ENCODE assay signal across 6 cellular contexts in genomic region chr12:53495903-53496751, GRCh38. TPM values are rescaled to one million over a fixed set of nuclear protein-coding genes. Genes with fewer than 3 reads are reported as not detected.
A peak's percentile ranks its signal among the peaks of the same experiment; 100 is the strongest.
DNase-seq lines count a peak whose midpoint lies in the region; ATAC-seq lines count a peak whose summit lies in the region.

No MANE protein-coding gene starts in this region.

- H3K4me3 ChIP-seq in naive thymus-derived CD4-positive, alpha-beta T cell (ENCODE audit: low read length) = no peak overlapping the region

- ATAC-seq in naive thymus-derived CD4-positive, alpha-beta T cell = no peak
- no peak for ATAC-seq in HG02588 (IDR thresholded peaks at IDR 0.05; ENCODE audit: unreplicated experiment)
- ATAC-seq in HG03460 (IDR thresholded peaks at IDR 0.05; ENCODE audit: unreplicated experiment) = no peak

- H3K4me3 Mint-ChIP-seq in naive thymus-derived CD4-positive, alpha-beta T cell = peak overlapping the region in 4 of 10 donors; percentile 2 to 56 (median 33)

- DNase-seq in ELF-1 (ENCODE audit: low read depth, low spot score) (peak; percentile 70), NCI-H1694 (lab: John Stamatoyannopoulos, UW) (no peak)
- DNase-seq in naive thymus-derived CD4-positive, alpha-beta T cell = no peak

- H3K9me3 ChIP-seq in naive thymus-derived CD4-positive, alpha-beta T cell (ENCODE audit: control insufficient read depth in 2 of 3, low read length in 3 of 3) = no peaks in the 10 kb centered on the region

- no peaks in the 10 kb centered on the region for H3K36me3 ChIP-seq in naive thymus-derived CD4-positive, alpha-beta T cell (ENCODE audit: control insufficient read depth in 2 of 3, insufficient read depth in 3 of 3, low read length in 3 of 3)

- H3K4me1 Mint-ChIP-seq in naive thymus-derived CD4-positive, alpha-beta T cell = peaks cover 27 to 65% (median 60%) of the 10 kb centered on the region in 7 donors

- intact Hi-C loops in naive thymus-derived CD4-positive, alpha-beta T cell (cut with micrococcal nuclease) = no loop called here

- CTCF ChIA-PET in naive thymus-derived CD4-positive, alpha-beta T cell (lab: Charles Lee) = no interaction called here

- peak overlapping the region in 6 of 9 donors; percentile 4 to 69 (median 59) for H3K27ac Mint-ChIP-seq in naive thymus-derived CD4-positive, alpha-beta T cell

- peak overlapping the region; percentile 33 for H3K27ac ChIP-seq in angular gyrus (ENCODE audit: low read depth, low read length)
- no peak overlapping the region for H3K27ac ChIP-seq in naive thymus-derived CD4-positive, alpha-beta T cell (ENCODE audit: low read depth, low read length)

- POLR2A ChIA-PET in naive thymus-derived CD4-positive, alpha-beta T cell (lab: Charles Lee) = interaction anchor here (0.6 to 1.2 kb wide), 3 partner anchors 13 to 425 kb away, joined by 3 read pairs; partner anchors contain the start of gene PRR13

- H3K4me1 ChIP-seq in naive thymus-derived CD4-positive, alpha-beta T cell (ENCODE audit: control insufficient read depth in 2 of 2, insufficient read depth in 2 of 2, low read length in 2 of 2) = peaks cover 28 to 29% of the 10 kb centered on the region in 2 donors

- peaks cover 0 to 2% (median 0%) of the 10 kb centered on the region in 11 donors for H3K9me3 Mint-ChIP-seq in naive thymus-derived CD4-positive, alpha-beta T cell

- H3K27me3 ChIP-seq in naive thymus-derived CD4-positive, alpha-beta T cell (ENCODE audit: control insufficient read depth in 2 of 2, insufficient read depth in 2 of 2, low read length in 2 of 2) = no peaks in the 10 kb centered on the region

- H3K27me3 Mint-ChIP-seq in naive thymus-derived CD4-positive, alpha-beta T cell = no peaks in the 10 kb centered on the region

- H3K36me3 Mint-ChIP-seq in naive thymus-derived CD4-positive, alpha-beta T cell = peaks cover 0 to 5% (median 0%) of the 10 kb centered on the region in 5 donors

RNA-seq across cellular contexts. Expression of gene MAP3K12, which starts 3.1 kb away (rescaled TPM):
- total RNA-seq in naive thymus-derived CD4-positive, alpha-beta T cell = 10 to 100 TPM; 21.8 to 29.7 (median 23.0) TPM
- 1 to 10 TPM; 4.9 to 6.6 TPM for polyA plus RNA-seq in naive thymus-derived CD4-positive, alpha-beta T cell

RNA-seq across cellular contexts. Expression of gene TARBP2, which starts 5.0 kb away (rescaled TPM):
- 10 to 100 TPM; 25.1 to 45.2 (median 40.7) TPM for total RNA-seq in naive thymus-derived CD4-positive, alpha-beta T cell
- 10 to 100 TPM; 30.9 to 34.2 TPM for polyA plus RNA-seq in naive thymus-derived CD4-positive, alpha-beta T cell

RNA-seq across cellular contexts. Expression of gene NPFF, which starts 11.2 kb away (rescaled TPM):
- total RNA-seq in naive thymus-derived CD4-positive, alpha-beta T cell = not detected
- polyA plus RNA-seq in naive thymus-derived CD4-positive, alpha-beta T cell = not detected

RNA-seq across cellular contexts. Expression of gene PCBP2, which starts 44.2 kb away (rescaled TPM):
- total RNA-seq in naive thymus-derived CD4-positive, alpha-beta T cell = 1,000 to 10,000 TPM in 2 of 5 experiments, 100 to 1,000 TPM in 3; 737 to 1,110 (median 928) TPM
- polyA plus RNA-seq in naive thymus-derived CD4-positive, alpha-beta T cell = 100 to 1,000 TPM; 148 to 158 TPM

RNA-seq across cellular contexts. Expression of gene PRR13, which starts 54.6 kb away (rescaled TPM):
- 100 to 1,000 TPM; 147 to 215 (median 201) TPM for total RNA-seq in naive thymus-derived CD4-positive, alpha-beta T cell
- 100 to 1,000 TPM; 493 to 529 TPM for polyA plus RNA-seq in naive thymus-derived CD4-positive, alpha-beta T cell
